ENCODE assay signal across 9 cellular contexts in the genomic region with DNA sequence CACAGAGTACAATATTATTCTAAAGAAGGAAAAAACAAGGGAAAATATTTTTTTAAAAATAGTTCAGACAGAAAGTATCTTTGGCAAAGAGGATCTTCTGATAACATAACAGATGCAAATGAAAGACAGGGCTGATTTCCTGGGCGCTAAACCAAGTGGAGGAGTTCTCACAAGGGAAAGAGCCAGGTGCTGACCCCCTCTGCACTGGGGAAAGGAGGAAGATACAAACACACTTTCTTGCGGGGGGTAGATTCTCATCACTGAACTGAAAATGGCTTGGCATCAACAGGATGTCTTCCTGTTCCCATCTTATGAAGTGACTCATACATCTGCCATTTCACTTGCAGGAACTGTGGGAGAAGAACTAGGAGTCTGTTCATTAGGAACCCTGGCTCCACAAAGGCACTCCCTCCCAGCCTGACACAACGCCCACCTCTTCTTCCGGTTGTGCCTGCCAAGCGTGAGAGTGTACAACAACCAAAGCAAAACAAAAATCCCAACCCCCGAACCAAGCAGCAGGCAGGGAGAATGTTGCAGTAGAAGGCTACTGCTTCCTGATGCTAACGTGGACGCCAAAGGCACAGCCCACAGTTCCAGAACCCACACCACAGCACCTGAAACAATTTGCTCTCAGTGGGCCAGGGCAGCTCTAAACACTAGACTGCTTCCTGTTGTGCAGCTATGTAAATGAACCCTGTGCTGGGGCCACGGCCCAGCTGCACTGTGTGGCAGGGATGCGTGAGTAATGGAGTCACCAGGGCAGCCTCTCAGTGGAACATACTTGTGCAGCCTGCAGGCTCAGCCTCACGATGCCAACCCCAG. TPM values are rescaled to one million over a fixed set of nuclear protein-coding genes. Genes with fewer than 3 reads are reported as not detected.
DNase-seq lines count a peak whose midpoint lies in the region; ATAC-seq, FAIRE-seq and TF ChIP-seq lines count a peak whose summit lies in the region.
"Had no signal": no experiment of that assay in that cellular context is flagged by ENCODE, and none has a peak within 500 bp of the region (broad histone marks: within the 10 kb centered on the region; RNA-seq: fewer than 3 reads in every experiment).

No MANE protein-coding gene starts in this region.

- BruUV-seq in IMR-90 (replicated peaks; lab: Mats Ljungman, UMichigan) (no TSS peak), HepG2 (replicated peaks; lab: Mats Ljungman, UMichigan) (no TSS peak)

- peak overlapping the region; percentile 58 for H2BK120ac ChIP-seq in IMR-90 (ENCODE audit: low read depth, low read length)

- no peaks in the 10 kb centered on the region for H3K36me3 Mint-ChIP-seq in T-helper 2 cell treated with Interferon-gamma antibody and Interleukin-4, amounts not matched to agents 5 μg/mL and 100 μg/mL, for 36 hours (ENCODE audit: low read depth)

- H4K8ac ChIP-seq in IMR-90 (ENCODE audit: low read depth in 2 of 2, low read length in 2 of 2), result peak overlapping the region; percentile 21 to 82; a peak in 2 of 4 replicates

- H3K9me3 ChIP-seq in IMR-90 (ENCODE audit: control insufficient read depth, insufficient read depth, low read length) (no peaks in the 10 kb centered on the region), HepG2 (ENCODE audit: low read length) (no peaks in the 10 kb centered on the region)

- peaks cover 14% of the 10 kb centered on the region for H3K4me1 Mint-ChIP-seq in T-helper 2 cell treated with Interferon-gamma antibody and Interleukin-4, amounts not matched to agents 5 μg/mL and 100 μg/mL, for 36 hours (ENCODE audit: low read depth)

- peak overlapping the region; percentile 77 for H3K23ac ChIP-seq in IMR-90 (ENCODE audit: low read depth, low read length)

- H2AFZ ChIP-seq in IMR-90 (replicated peaks; ENCODE audit: low read length, poor library complexity) (peak overlapping the region; percentile 75), HepG2 (ENCODE audit: low read length) (peak overlapping the region; percentile 90)

- peak overlapping the region; percentile 37 for H2BK5ac ChIP-seq in IMR-90 (ENCODE audit: low read depth, low read length, poor library complexity, severe bottlenecking)

- H3K4me2 ChIP-seq in IMR-90 (ENCODE audit: low read depth, low read length), result peak overlapping the region; percentile 37
- peak overlapping the region; percentile 83 for H3K4me2 ChIP-seq in HepG2 (ENCODE audit: low read depth, low read length)

- TF ChIP-seq POLR2A in IMR-90 (IDR thresholded peaks at IDR 0.05; ENCODE audit: low read depth, low read length) (no peak), HepG2 (IDR thresholded peaks at IDR 0.05; ENCODE audit: insufficient read depth in 1 of 2, low read depth in 2 of 2, low read length in 2 of 2) (0 out of 4 replicates have a peak, but pooled peaks of 1 of the 2 experiments have one; percentile 34)

- peak overlapping the region; percentile 44; the same call in 1 of the 2 replicates for H2BK20ac ChIP-seq in IMR-90 (ENCODE audit: low read depth, low read length)

- POLR2A ChIA-PET in IMR-90 (lab: Charles Lee; ENCODE audit: unreplicated experiment) (interaction anchor here (0.6 kb wide), 1 partner anchor 51 kb away, joined by 3 read pairs; no protein-coding TSS in a partner anchor), HepG2 (lab: Yijun Ruan, JAX) (interaction anchor here (1.0 kb wide), 1 partner anchor 17 kb away, joined by 3 read pairs; no protein-coding TSS in a partner anchor)

- peak overlapping the region; percentile 83 for H2AK5ac ChIP-seq in IMR-90 (ENCODE audit: low read depth, low read length)

- TF ChIP-seq RAD21 in IMR-90 (IDR thresholded peaks at IDR 0.05; ENCODE audit: low read length), result no peak
- TF ChIP-seq RAD21 in HepG2 (CRISPR knock-in tag; IDR thresholded peaks at IDR 0.05), result no peak

- intact Hi-C loops in IMR-90 (cut with micrococcal nuclease) (no loop called here), HepG2 (cut with micrococcal nuclease; ENCODE audit: unreplicated experiment) (no loop called here)

- dilution Hi-C loops in IMR-90 (cut with HindIII; ENCODE audit: low sequenced_read_pairs, unreplicated experiment), result no loop called here

- no peaks in the 10 kb centered on the region for H3K9me3 Mint-ChIP-seq in T-helper 2 cell treated with Interferon-gamma antibody and Interleukin-4, amounts not matched to agents 5 μg/mL and 100 μg/mL, for 36 hours

- H3K9ac ChIP-seq in IMR-90 (ENCODE audit: low read depth, low read length) (no peak overlapping the region), HepG2 (ENCODE audit: insufficient read depth, low read depth, low read length) (peak overlapping the region; percentile 53)

- no peaks in the 10 kb centered on the region for H3K27me3 Mint-ChIP-seq in T-helper 2 cell treated with Interferon-gamma antibody and Interleukin-4, amounts not matched to agents 5 μg/mL and 100 μg/mL, for 36 hours (ENCODE audit: low read depth)

- H3K18ac ChIP-seq in IMR-90 (ENCODE audit: low read depth, low read length), result peak overlapping the region; percentile 4

- DNase-seq in GM03348 (ENCODE audit: low spot score), result peak; percentile 88
- peak; percentile 96 for DNase-seq in IMR-90
- DNase-seq in T-helper 2 cell treated with Interferon-gamma antibody and Interleukin-4, amounts not matched to agents 5 μg/mL and 100 μg/mL, for 36 hours (ENCODE audit: low spot score), result peak; percentile 34
- peak; percentile 92 for DNase-seq in bronchial epithelial cell (ENCODE audit: low read depth)
- no peak for DNase-seq in HepG2 (ENCODE audit: low spot score)
- peak; percentile 5 to 21 for DNase-seq in stimulated activated CD4-positive, alpha-beta T cell treated with anti-CD3 and anti-CD28 coated beads, Interleukin-4, amount 100 ng/mL, for 4 hours
- no peak for DNase-seq in SK-N-DZ (ENCODE audit: low spot score)

- H3K27ac Mint-ChIP-seq in T-helper 2 cell treated with Interferon-gamma antibody and Interleukin-4, amounts not matched to agents 5 μg/mL and 100 μg/mL, for 36 hours, result peak overlapping the region; percentile 82

- H3K27me3 ChIP-seq in IMR-90 (ENCODE audit: control insufficient read depth, insufficient read depth, low read length) (no peaks in the 10 kb centered on the region), bronchial epithelial cell (ENCODE audit: control insufficient read depth, insufficient read depth, low read length) (no peaks in the 10 kb centered on the region), HepG2 (ENCODE audit: control insufficient read depth in 1 of 2, insufficient read depth in 2 of 2, low read length in 2 of 2) (peaks cover 1 to 5% of the 10 kb centered on the region in 2 experiments; a peak in 2 of 5 replicates)

- peak overlapping the region; percentile 17; the same call in 2 of the 3 replicates for H2BK15ac ChIP-seq in IMR-90 (ENCODE audit: low read depth, low read length)

- H3K14ac ChIP-seq in IMR-90 (replicated peaks; ENCODE audit: low read depth, low read length), result peak overlapping the region; percentile 63

- TF ChIP-seq CTCF in IMR-90 (conservative IDR thresholded peaks at IDR 0.05; ENCODE audit: low read depth, low read length) (no peak), bronchial epithelial cell (IDR thresholded peaks at IDR 0.05; ENCODE audit: insufficient read depth, low read length, severe bottlenecking) (no peak), HepG2 (CRISPR knock-in tag; IDR thresholded peaks at IDR 0.05) (no peak)

- TF ChIP-seq EP300 in HepG2 (IDR thresholded peaks at IDR 0.05; ENCODE audit: low read depth in 2 of 2, low read length in 2 of 2) (no peak), HepG2 (CRISPR knock-in tag; IDR thresholded peaks at IDR 0.05; ENCODE audit: borderline replicate concordance) (no peak)

- in situ Hi-C loops in IMR-90 (cut with MboI; ENCODE audit: low sequenced_read_pairs) (no loop called here), HepG2 (cut with HindIII; ENCODE audit: extremely low pct_ligation_motif_present, low pct_unique_long_range_greater_than_20kb) (no loop called here)

- peak overlapping the region; percentile 69 for H3K4ac ChIP-seq in IMR-90 (ENCODE audit: low read depth, low read length)

- peak; percentile 93 for ATAC-seq in GM21529 (IDR thresholded peaks at IDR 0.05; ENCODE audit: unreplicated experiment)
- ATAC-seq in IMR-90 (ENCODE audit: low read depth), result peak; percentile 89
- peak; percentile 90 for ATAC-seq in HepG2

- 20% methylated on average over 1 of the region's 11 CpGs; no CpG with 5 or more reads in 1 of the 2 experiments for whole genome bisulfite sequencing in IMR-90 (ENCODE audit: extremely low coverage in 2 of 2, insufficient read length in 1 of 2), 2 experiments
- WGBS in HepG2 (ENCODE audit: low lambda C conversion rate), result 10% methylated on average over 8 of the region's 11 CpGs

- peak overlapping the region; percentile 0; the same call in 1 of the 2 replicates for H3K4me3 ChIP-seq in IMR-90 (ENCODE audit: insufficient read depth, low read depth, low read length)
- H3K4me3 ChIP-seq in bronchial epithelial cell (ENCODE audit: low read depth, low read length), result peak overlapping the region; percentile 5
- H3K4me3 ChIP-seq in HepG2 (replicated peaks in 1 of 3; ENCODE audit: insufficient read depth in 1 of 3, low read depth in 2 of 3, low read length in 3 of 3), result peak overlapping the region; percentile 30 to 57 (median 37)

- CTCF ChIA-PET in IMR-90 (lab: Yijun Ruan, JAX) (no interaction called here), HepG2 (lab: Yijun Ruan, JAX; ENCODE audit: low intra/inter-chr PET ratio, low total read pairs) (no interaction called here)

- peaks cover 50 to 82% of the 10 kb centered on the region in 2 experiments for H3K79me1 ChIP-seq in IMR-90 (ENCODE audit: low read depth in 1 of 2, low read length in 2 of 2)

- FAIRE-seq in bronchial epithelial cell (lab: Jason Lieb, UNC), result no peak
- FAIRE-seq in HepG2 (lab: Jason Lieb, UNC), result no peak
- FAIRE-seq: endometrium had no signal

- H3K4me1 ChIP-seq in IMR-90 (ENCODE audit: control insufficient read depth, insufficient read depth, low read length) (peaks cover 18% of the 10 kb centered on the region), HepG2 (ENCODE audit: insufficient read depth, low read length) (peaks cover 54% of the 10 kb centered on the region)

- H3K36me3 ChIP-seq in IMR-90 (ENCODE audit: control insufficient read depth, insufficient read depth, low read length) (peaks cover 5% of the 10 kb centered on the region), bronchial epithelial cell (ENCODE audit: control insufficient read depth, insufficient read depth, low read length) (no peaks in the 10 kb centered on the region), HepG2 (replicated peaks in 1 of 2; ENCODE audit: control insufficient read depth in 1 of 2, insufficient read depth in 2 of 2, low read length in 2 of 2) (no peaks in the 10 kb centered on the region)

- H3K4me3 Mint-ChIP-seq in T-helper 2 cell treated with Interferon-gamma antibody and Interleukin-4, amounts not matched to agents 5 μg/mL and 100 μg/mL, for 36 hours, result peak overlapping the region; percentile 77

- H4K20me1 ChIP-seq in IMR-90 (ENCODE audit: insufficient read depth, low read length), result peaks cover 6% of the 10 kb centered on the region
- no peaks in the 10 kb centered on the region for H4K20me1 ChIP-seq in HepG2 (ENCODE audit: insufficient read depth, low read length)

- peak overlapping the region; percentile 63 for H3K56ac ChIP-seq in IMR-90 (ENCODE audit: extremely low read depth, insufficient read depth, low read length)

- peak overlapping the region; percentile 20 for H4K5ac ChIP-seq in IMR-90 (ENCODE audit: low read depth, low read length)

- peaks cover 46% of the 10 kb centered on the region for H3K9me1 ChIP-seq in IMR-90 (ENCODE audit: insufficient read depth, low read length)

- H3K27ac ChIP-seq in IMR-90 (ENCODE audit: insufficient read depth, low read length) (peak overlapping the region; percentile 63), HepG2 (ENCODE audit: extremely low read length, insufficient read depth, low read length) (no peak overlapping the region)

- H2AK9ac ChIP-seq in IMR-90 (replicated peaks; ENCODE audit: low read depth, low read length, poor library complexity), result peak overlapping the region; percentile 85

- H3K79me2 ChIP-seq in HepG2 (ENCODE audit: insufficient read depth, low read length), result no peaks in the 10 kb centered on the region

- H4K91ac ChIP-seq in IMR-90 (ENCODE audit: insufficient read depth, low read depth, low read length), result peak overlapping the region; percentile 82

RNA-seq across cellular contexts. Expression of a gene that starts 51.0 kb away (rescaled TPM):
- 10.9 and 16.7 TPM in 2 replicates for total RNA-seq in IMR-90 (2012; rRNA removed)
- 114 and 129 TPM in 2 replicates for polyA plus RNA-seq in IMR-90 (2012; rRNA removed)
- 128 and 171 TPM in 2 replicates for polyA plus RNA-seq in IMR-90 (2012; cell fraction: cytosol; rRNA removed)
- polyA plus RNA-seq in IMR-90 (2012; cell fraction: nucleus; rRNA removed; ENCODE audit: low replicate concordance), result 210 and 388 TPM in 2 replicates
- total RNA-seq in bronchial epithelial cell, result 107 and 146 TPM in 2 replicates
- total RNA-seq in HepG2 (2016; rRNA removed; fragmentation: Illumina TruSeq; extraction: Trizol), result 25.0 and 46.2 TPM in 2 replicates
- 21.8 and 26.9 TPM in 2 replicates for total RNA-seq in HepG2 (2016; cell fraction: cytosol; rRNA removed; fragmentation: Illumina TruSeq; extraction: Trizol; ENCODE audit: low read depth)
- total RNA-seq in HepG2 (2016; cell fraction: insoluble cytoplasmic fraction; rRNA removed; fragmentation: Illumina TruSeq; extraction: Trizol), result 23.2 and 49.2 TPM in 2 replicates
- 27.1 and 30.4 TPM in 2 replicates for total RNA-seq in HepG2 (2016; cell fraction: membrane; rRNA removed; fragmentation: Illumina TruSeq; extraction: Trizol)
- 59.8 and 64.1 TPM in 2 replicates for total RNA-seq in HepG2 (2016; cell fraction: nucleus; rRNA removed; fragmentation: Illumina TruSeq; extraction: Trizol)
- 33.2 and 36.2 TPM in 2 replicates for polyA plus RNA-seq in HepG2 (2011; rRNA removed)
- 30.4 and 31.8 TPM in 2 replicates for polyA plus RNA-seq in HepG2 (2011; cell fraction: cytosol; rRNA removed)
- polyA plus RNA-seq in HepG2 (2011; cell fraction: nucleus; rRNA removed), result 131 and 138 TPM in 2 replicates
- polyA plus RNA-seq in HepG2 (2012), result 49.0 and 63.8 TPM in 2 replicates
- 24.1 and 25.0 TPM in 2 replicates for polyA plus RNA-seq in HepG2 (2016; cell fraction: cytosol; fragmentation: Illumina TruSeq; extraction: Trizol; ENCODE audit: low read depth)
- polyA plus RNA-seq in HepG2 (2016; cell fraction: insoluble cytoplasmic fraction; fragmentation: Illumina TruSeq; extraction: Trizol; ENCODE audit: low read depth), result 48.7 and 51.1 TPM in 2 replicates
- 26.6 and 28.9 TPM in 2 replicates for polyA plus RNA-seq in HepG2 (2016; cell fraction: membrane; fragmentation: Illumina TruSeq; extraction: Trizol; ENCODE audit: low read depth)
- polyA plus RNA-seq in HepG2 (2016; cell fraction: nucleus; fragmentation: Illumina TruSeq; extraction: Trizol; ENCODE audit: insufficient read depth, low read depth), result 151 and 156 TPM in 2 replicates
- polyA minus RNA-seq in HepG2 (2011; rRNA and poly(A)+ RNA removed; ENCODE audit: low replicate concordance), result 1.4 and 17.0 TPM in 2 replicates
- 11.3 and 13.7 TPM in 2 replicates for polyA minus RNA-seq in HepG2 (2011; cell fraction: cytosol; rRNA and poly(A)+ RNA removed)
- 60.7 and 75.2 TPM in 2 replicates for polyA minus RNA-seq in HepG2 (2011; cell fraction: nucleus; rRNA and poly(A)+ RNA removed)
- 21.2 and 29.5 TPM in 2 replicates for polyA plus RNA-seq in SK-N-DZ (2014; cell fraction: cytosol; rRNA removed)
- polyA plus RNA-seq in SK-N-DZ (2014; cell fraction: nucleus; rRNA removed), result 57.2 and 60.1 TPM in 2 replicates

Comparison
In these comparisons a context has a peak if more than half of its experiments do, and no peak if none do; other contexts are left out.
1. DNase-seq: peak in GM03348 (single experiment), IMR-90 (single experiment), T-helper 2 cell treated with Interferon-gamma antibody and Interleukin-4, amounts not matched to agents 5 μg/mL and 100 μg/mL, for 36 hours (single experiment), bronchial epithelial cell (single experiment) and stimulated activated CD4-positive, alpha-beta T cell treated with anti-CD3 and anti-CD28 coated beads, Interleukin-4, amount 100 ng/mL, for 4 hours (2 of 2); none in HepG2 (single experiment) and SK-N-DZ (single experiment).
2. Peak in every context shown above with its lines, with median percentiles within 50 percentile points of each other: ATAC-seq and H3K4me3 ChIP-seq.